Comparison of ENCODE assay signal across 16 cellular contexts in genomic region chr11:2904153-2905052, GRCh38. TPM values are rescaled to one million over a fixed set of nuclear protein-coding genes. Genes with fewer than 3 reads are reported as not detected.
DNase-seq lines count a peak whose midpoint lies in the region; ATAC-seq, FAIRE-seq and TF ChIP-seq lines count a peak whose summit lies in the region.
"Had no signal": no experiment of that assay in that cellular context is flagged by ENCODE, and none has a peak within 500 bp of the region (broad histone marks: within the 10 kb centered on the region; RNA-seq: fewer than 3 reads in every experiment).

No MANE protein-coding gene starts in this region.

- intact Hi-C loops in mammary epithelial cell (cut with micrococcal nuclease), result no loop called here
- intact Hi-C loops in CD4-positive, alpha-beta memory T cell (cut with micrococcal nuclease), result no loop called here

- peaks cover 24% of the 10 kb centered on the region for H3K4me1 ChIP-seq in A549
- peaks cover 39% of the 10 kb centered on the region for H3K4me1 ChIP-seq in mammary epithelial cell (ENCODE audit: insufficient read depth, low read length)
- peaks cover 42% of the 10 kb centered on the region for H3K4me1 ChIP-seq in mucosa of stomach (ENCODE audit: control insufficient read depth, insufficient read depth, low read length)
- peaks cover 30% of the 10 kb centered on the region for H3K4me1 ChIP-seq in CD4-positive, alpha-beta memory T cell (ENCODE audit: insufficient read depth, low read length)

- no peaks in the 10 kb centered on the region for H3K79me2 ChIP-seq in mammary epithelial cell (ENCODE audit: insufficient read depth, low read length)

- peaks cover 5 to 20% (median 11%) of the 10 kb centered on the region in 3 donors for H3K36me3 Mint-ChIP-seq in naive thymus-derived CD8-positive, alpha-beta T cell
- peaks cover 6 to 23% of the 10 kb centered on the region in 2 donors for H3K36me3 Mint-ChIP-seq in CD4-positive, alpha-beta memory T cell

- dilution Hi-C loops in mammary epithelial cell (cut with HindIII; ENCODE audit: low sequenced_read_pairs), result no loop called here

- H3K4me2 ChIP-seq in A549, result peak overlapping the region; percentile 98
- peak overlapping the region; percentile 96 for H3K4me2 ChIP-seq in mammary epithelial cell (ENCODE audit: insufficient read depth, low read depth, low read length)

- TF ChIP-seq CTCF in A549 (IDR thresholded peaks at IDR 0.05) (no peak), mammary epithelial cell (conservative IDR thresholded peaks at IDR 0.05 in 1 of 2, IDR thresholded peaks at IDR 0.05 in 1 of 2; ENCODE audit: extremely low read depth in 1 of 2, insufficient read depth in 1 of 2, low read depth in 1 of 2, low read length in 2 of 2) (no peak)

- in situ Hi-C loops in mammary epithelial cell (cut with MboI; ENCODE audit: low sequenced_read_pairs in 2 of 2), result no loop called here

- POLR2A ChIA-PET in A549 (lab: Yijun Ruan, JAX), result interaction anchor here (2.2 to 4.4 kb wide), 2 partner anchors 9 to 25 kb away, joined by 9 to 74 read pairs; partner anchors contain the start of gene PHLDA2
- POLR2A ChIA-PET in naive thymus-derived CD8-positive, alpha-beta T cell (lab: Charles Lee), result interaction anchor here (0.5 kb wide), 1 partner anchor 22 kb away, joined by 3 read pairs; no protein-coding TSS in a partner anchor
- POLR2A ChIA-PET in CD4-positive, alpha-beta memory T cell (lab: Charles Lee; ENCODE audit: partially characterized antibody), result interaction anchor here (0.5 to 3.9 kb wide), 3 partner anchors 12 to 27 kb away, joined by 5 to 32 read pairs (median 5); partner anchors contain the start of gene PHLDA2

- H3K9ac ChIP-seq in mammary epithelial cell (ENCODE audit: insufficient read depth, low read length) (no peak overlapping the region), mucosa of stomach (ENCODE audit: low read length) (peak overlapping the region; percentile 75)

- H3K9me3 Mint-ChIP-seq in naive thymus-derived CD8-positive, alpha-beta T cell, result no peaks in the 10 kb centered on the region
- peaks cover 0 to 2% (median 0%) of the 10 kb centered on the region in 8 donors for H3K9me3 Mint-ChIP-seq in CD4-positive, alpha-beta memory T cell

- BruUV-seq in mammary epithelial cell (replicated peaks; lab: Mats Ljungman, UMichigan), result no TSS peak

- H3K27me3 ChIP-seq in mammary epithelial cell (ENCODE audit: insufficient read depth, low read length), result no peaks in the 10 kb centered on the region
- H3K27me3 ChIP-seq in mucosa of stomach (ENCODE audit: control insufficient read depth, insufficient read depth, low read length), result no peaks in the 10 kb centered on the region
- H3K27me3 ChIP-seq in CD4-positive, alpha-beta memory T cell (ENCODE audit: insufficient read depth, low read length), result no peaks in the 10 kb centered on the region

- peaks cover 20 to 42% (median 31%) of the 10 kb centered on the region in 4 donors for H3K4me1 Mint-ChIP-seq in naive thymus-derived CD8-positive, alpha-beta T cell
- H3K4me1 Mint-ChIP-seq in CD4-positive, alpha-beta memory T cell, result peaks cover 16 to 44% (median 29%) of the 10 kb centered on the region in 4 donors

- H3K4me3 Mint-ChIP-seq in naive thymus-derived CD8-positive, alpha-beta T cell, result peak overlapping the region in 4 of 10 donors; percentile 2 to 72 (median 40)
- peak overlapping the region in 3 of 8 donors; percentile 68 to 81 (median 72) for H3K4me3 Mint-ChIP-seq in CD4-positive, alpha-beta memory T cell

- TF ChIP-seq RAD21 in A549 (conservative IDR thresholded peaks at IDR 0.05 in 1 of 2, IDR thresholded peaks at IDR 0.05 in 1 of 2), result no peak

- H4K20me1 ChIP-seq in mammary epithelial cell (ENCODE audit: insufficient read depth, low read length), result no peaks in the 10 kb centered on the region

- no peak for TF ChIP-seq POLR2A in A549 (IDR thresholded peaks at IDR 0.05; ENCODE audit: low read length)

- peak in 1 of 2 experiments; percentile 9; a peak in 2 of 6 replicates for ATAC-seq in A549
- ATAC-seq in GM21360 (IDR thresholded peaks at IDR 0.05; ENCODE audit: unreplicated experiment), result no peak
- no peak for ATAC-seq in naive thymus-derived CD8-positive, alpha-beta T cell

- peaks cover 0 to 3% (median 0%) of the 10 kb centered on the region in 5 donors for H3K27me3 Mint-ChIP-seq in naive thymus-derived CD8-positive, alpha-beta T cell
- H3K27me3 Mint-ChIP-seq in CD4-positive, alpha-beta memory T cell, result no peaks in the 10 kb centered on the region

- peak overlapping the region; percentile 30 for H2AFZ ChIP-seq in mammary epithelial cell (ENCODE audit: low read depth, low read length)

- H3K36me3 ChIP-seq in mammary epithelial cell (ENCODE audit: insufficient read depth, low read length) (no peaks in the 10 kb centered on the region), mucosa of stomach (ENCODE audit: control insufficient read depth, insufficient read depth, low read length) (no peaks in the 10 kb centered on the region)
- no peaks in the 10 kb centered on the region for H3K36me3 ChIP-seq in CD4-positive, alpha-beta memory T cell (ENCODE audit: insufficient read depth, low read length)
- H3K36me3 ChIP-seq: cardiac muscle cell had no signal

- H3K4me3 ChIP-seq in A549 (peak overlapping the region; percentile 90), mammary epithelial cell (replicated peaks in 1 of 3; ENCODE audit: insufficient read depth in 1 of 3, low read depth in 2 of 3, low read length in 3 of 3) (peak overlapping the region in 1 of 3 experiments; percentile 18), mucosa of stomach (ENCODE audit: low read length) (peak overlapping the region; percentile 55)
- H3K4me3 ChIP-seq in CD4-positive, alpha-beta memory T cell (ENCODE audit: low read length in 2 of 2), result no peak overlapping the region
- H3K4me3 ChIP-seq: cardiac muscle cell, lung had no signal

- TF ChIP-seq EP300 in A549 (IDR thresholded peaks at IDR 0.05), result no peak

- peak overlapping the region; percentile 97 to 98 for H3K27ac ChIP-seq in A549
- H3K27ac ChIP-seq in mammary epithelial cell (ENCODE audit: insufficient read depth, low read depth, low read length), result no peak overlapping the region
- no peak overlapping the region for H3K27ac ChIP-seq in CD4-positive, alpha-beta memory T cell (ENCODE audit: low read depth, low read length)
- H3K27ac ChIP-seq: cardiac muscle cell had no signal

- CTCF ChIA-PET in A549 (lab: Yijun Ruan, JAX), result interaction anchor here (0.7 to 7.3 kb wide), 11 partner anchors 12 to 502 kb away, joined by 3 to 90 read pairs (median 6); partner anchors contain the start of gene PHLDA2
- CTCF ChIA-PET in mammary epithelial cell (lab: Charles Lee; ENCODE audit: low non-redundant PET), result interaction anchor here (0.6 kb wide), 1 partner anchor 244 kb away, joined by 3 read pairs; no protein-coding TSS in a partner anchor
- CTCF ChIA-PET in CD4-positive, alpha-beta memory T cell (lab: Charles Lee; ENCODE audit: partially characterized antibody), result interaction anchor here (2.3 to 3.9 kb wide), 3 partner anchors 11 to 26 kb away, joined by 8 to 20 read pairs (median 11); no protein-coding TSS in a partner anchor

- DNase-seq in A549 (ENCODE audit: low read depth in 1 of 2, low spot score in 1 of 2) (peak in 1 of 2 experiments; percentile 38), NCI-H2029 treated with DMSO at 0.1 percent for 48 hours (lab: John Stamatoyannopoulos, UW) (peak; percentile 32), mammary epithelial cell (no peak), NCI-H82 treated with DMSO at 0.1 percent for 48 hours (lab: John Stamatoyannopoulos, UW; ENCODE audit: unreplicated experiment) (no peak)
- DNase-seq in naive thymus-derived CD8-positive, alpha-beta T cell, result no peak
- no peak for DNase-seq in CD4-positive, alpha-beta memory T cell
- DNase-seq: activated CD4-positive, alpha-beta T cell treated with anti-CD3 and anti-CD28 coated beads for 4 hours; activated gamma-delta T cell; hypothalamus; posterior cingulate gyrus; stimulated activated CD4-positive, alpha-beta T cell treated with anti-CD3 and anti-CD28 coated beads, Interleukin-1b, Interleukin-23, amount 100 ng/mL, for 48 hours had no signal

- H3K9me3 ChIP-seq in A549 (no peaks in the 10 kb centered on the region), mammary epithelial cell (replicated peaks; ENCODE audit: insufficient read depth, low read length) (no peaks in the 10 kb centered on the region), mucosa of stomach (ENCODE audit: control insufficient read depth, low read length) (no peaks in the 10 kb centered on the region)
- no peaks in the 10 kb centered on the region for H3K9me3 ChIP-seq in CD4-positive, alpha-beta memory T cell (ENCODE audit: control insufficient read depth in 1 of 2, low read length in 2 of 2)

- FAIRE-seq in A549 (lab: Jason Lieb, UNC), result no peak
- FAIRE-seq: endothelial cell of umbilical vein had no signal

- peak overlapping the region in 4 of 10 donors; percentile 15 to 59 (median 33) for H3K27ac Mint-ChIP-seq in naive thymus-derived CD8-positive, alpha-beta T cell
- peak overlapping the region in 1 of 7 donors; percentile 68 for H3K27ac Mint-ChIP-seq in CD4-positive, alpha-beta memory T cell

- 27% methylated on average over 19 of the region's 21 CpGs for WGBS in A549 (ENCODE audit: missing lambda C conversion rate)
- 82% methylated on average over 4 of the region's 21 CpGs for WGBS in mammary epithelial cell (ENCODE audit: low coverage, missing lambda C conversion rate)

RNA-seq across cellular contexts. Expression of gene CDKN1C, which starts 18.8 kb away (rescaled TPM):
- polyA plus RNA-seq in A549 (2011; rRNA removed) (0.40 and 0.41 TPM in 2 replicates), A549 (2017; fragmentation: RNase III; extraction: RNeasy Plus Mini Kit Qiagen cat#74134 plus additional on column Dnase treatment) (0.16 to 0.36 TPM (median 0.30 TPM) in 3 replicates), mammary epithelial cell (0.08 TPM)
- 0.11 and 0.25 TPM in 2 replicates for polyA plus RNA-seq in A549 (2012; cell fraction: cytosol; rRNA removed)
- 0.34 and 0.62 TPM in 2 replicates for polyA plus RNA-seq in A549 (2012; cell fraction: nucleus; rRNA removed)
- polyA minus RNA-seq in A549 (2011; rRNA and poly(A)+ RNA removed), result 0.29 TPM in 1 of 2 replicates, not detected in the other
- total RNA-seq in mammary epithelial cell, result under 1 TPM; 0.38 to 0.50 TPM
- polyA minus RNA-seq in mammary epithelial cell, result not detected
- 1 to 10 TPM; 3.6 to 4.4 TPM for total RNA-seq in naive thymus-derived CD8-positive, alpha-beta T cell
- polyA plus RNA-seq in naive thymus-derived CD8-positive, alpha-beta T cell, result under 1 TPM in 2 of 3 donors, not detected in 1; 0.27 to 0.34 TPM
- 1 to 10 TPM; 4.9 to 6.1 TPM for total RNA-seq in CD4-positive, alpha-beta memory T cell
- under 1 TPM; 0.10 to 0.73 TPM for polyA plus RNA-seq in CD4-positive, alpha-beta memory T cell

RNA-seq across cellular contexts. Expression of gene PHLDA2, which starts 24.8 kb away (rescaled TPM):
- polyA plus RNA-seq in A549 (2011; rRNA removed), result 6.3 and 7.0 TPM in 2 replicates
- 80.1 and 91.2 TPM in 2 replicates for polyA plus RNA-seq in A549 (2012; cell fraction: cytosol; rRNA removed)
- 68.3 and 133 TPM in 2 replicates for polyA plus RNA-seq in A549 (2012; cell fraction: nucleus; rRNA removed)
- polyA plus RNA-seq in A549 (2017; fragmentation: RNase III; extraction: RNeasy Plus Mini Kit Qiagen cat#74134 plus additional on column Dnase treatment), result 43.6 to 49.6 TPM (median 47.6 TPM) in 3 replicates
- 3.6 and 5.5 TPM in 2 replicates for polyA minus RNA-seq in A549 (2011; rRNA and poly(A)+ RNA removed)
- 100 to 1,000 TPM in 1 of 2 donors, 1 to 10 TPM in 1; 9.5 to 164 TPM for total RNA-seq in mammary epithelial cell
- polyA plus RNA-seq in mammary epithelial cell, result 81.0 TPM
- polyA minus RNA-seq in mammary epithelial cell, result 23.0 TPM
- under 1 TPM; 0.69 to 0.83 TPM for total RNA-seq in naive thymus-derived CD8-positive, alpha-beta T cell
- not detected for polyA plus RNA-seq in naive thymus-derived CD8-positive, alpha-beta T cell
- total RNA-seq in CD4-positive, alpha-beta memory T cell, result 1 to 10 TPM; 1.1 TPM
- 1 to 10 TPM in 1 of 2 donors, under 1 TPM in 1; 0.58 to 1.9 TPM for polyA plus RNA-seq in CD4-positive, alpha-beta memory T cell

Comparison
In these comparisons a context has a peak if more than half of its experiments do, and no peak if none do; other contexts are left out.
1. H3K27ac ChIP-seq: peak in A549 (2 of 2); none in mammary epithelial cell (single experiment) and CD4-positive, alpha-beta memory T cell (single experiment).
2. H3K4me3 ChIP-seq: peak in A549 (single experiment) and mucosa of stomach (single experiment); none in CD4-positive, alpha-beta memory T cell (0 of 2).